Comparison of ENCODE assay signal across 14 cellular contexts in genomic region chr9:136044207-136044970, GRCh38.
"Had no signal": no experiment of that assay in that cellular context is flagged by ENCODE, and none has a peak within 500 bp of the region (broad histone marks: within the 10 kb centered on the region; RNA-seq: fewer than 3 reads in every experiment).

No MANE protein-coding gene starts in this region.

- H2AFZ ChIP-seq: hepatocyte had no signal

- H3K4me1 ChIP-seq: pancreas had no signal

- H3K4me3 ChIP-seq: hepatocyte, pancreas, sigmoid colon, tibial nerve had no signal

- H3K27ac ChIP-seq: epithelial cell of prostate, hepatocyte, pancreas, sigmoid colon had no signal

- ATAC-seq: activated CD4-positive, alpha-beta T cell treated with anti-CD3 and anti-CD28 coated beads for 36 hours; left colon; WTC11 had no signal

- DNase-seq: activated CD4-positive, alpha-beta T cell treated with anti-CD3 and anti-CD28 coated beads for 36 hours; activated CD4-positive, alpha-beta T cell treated with anti-CD3 and anti-CD28 coated beads, Interleukin-2, amount 50 U/mL, for 48 hours; activated naive CD8-positive, alpha-beta T cell treated with anti-CD3 and anti-CD28 coated beads for 36 hours; activated T-cell treated with anti-CD3 and anti-CD28 coated beads for 4 hours; amniotic stem cell; foreskin fibroblast; left colon; stimulated activated naive B cell treated with anti-CD40 and anti-IgM and Interleukin-4, amounts not matched to agents 10 μg/mL and 1 μg/mL and 100 μg/mL, for 72 hours had no signal

- H3K9me3 ChIP-seq: pancreas had no signal

- H3K27me3 ChIP-seq: hepatocyte, pancreas, sigmoid colon, tibial nerve had no signal

- H3K4me2 ChIP-seq: hepatocyte had no signal
